In genomic region chr7:75966209-75966961, GRCh38 we compare ENCODE assay signal across 1 cellular context.
TF ChIP-seq lines count a peak whose summit lies in the region.

No MANE protein-coding gene starts in this region.

TF ChIP-seq in HepG2, 621 proteins besides CTCF, POLR2A, EP300 and RAD21:
- no peak for TF ChIP-seq ZNF530 (CRISPR knock-in tag; IDR thresholded peaks at IDR 0.05; ENCODE audit: low read depth)
- TF ChIP-seq KAT8 (CRISPR knock-in tag; IDR thresholded peaks at IDR 0.05): no peak
- TF ChIP-seq RBM22 (optimal IDR thresholded peaks at IDR 0.05; ENCODE audit: low read length): peak; percentile 22
- TF ChIP-seq SKI (IDR thresholded peaks at IDR 0.05; ENCODE audit: partially characterized antibody): no peak
- TF ChIP-seq ZNF543 (CRISPR knock-in tag; IDR thresholded peaks at IDR 0.05): no peak
- no peak for TF ChIP-seq HINFP (CRISPR knock-in tag; IDR thresholded peaks at IDR 0.05; ENCODE audit: low read depth)
